8 cellular contexts compared by ENCODE assay signal in genomic region chr10:93481931-93482834, GRCh38. TPM values are rescaled to one million over a fixed set of nuclear protein-coding genes. Genes with fewer than 3 reads are reported as not detected.
DNase-seq lines count a peak whose midpoint lies in the region; ATAC-seq, FAIRE-seq and TF ChIP-seq lines count a peak whose summit lies in the region.

Gene MYOF, minus strand, starts transcription at chr10:93482334. Its CDS starts 140 bp downstream, at chr10:93482194.

- FAIRE-seq in astrocyte (lab: Jason Lieb, UNC): no peak

- no peaks in the 10 kb centered on the region for H3K79me2 ChIP-seq in DOHH2 (ENCODE audit: control insufficient read depth, low read length)
- peaks cover 48% of the 10 kb centered on the region for H3K79me2 ChIP-seq in astrocyte (ENCODE audit: insufficient read depth, low read length)

- H3F3A ChIP-seq in DOHH2 (ENCODE audit: control insufficient read depth, insufficient read depth): no peaks in the 10 kb centered on the region

- H3K36me3 ChIP-seq in DOHH2 (ENCODE audit: control insufficient read depth, low read length) (no peaks in the 10 kb centered on the region), SK-N-MC (ENCODE audit: insufficient read depth, low read length) (no peaks in the 10 kb centered on the region), astrocyte (ENCODE audit: insufficient read depth, low read length) (peaks cover 8% of the 10 kb centered on the region)

- no peaks in the 10 kb centered on the region for H3K9me3 Mint-ChIP-seq in astrocyte (ENCODE audit: unreplicated experiment)

- peak within 1 kb of the TSS; percentile 97 for H3K27ac Mint-ChIP-seq in astrocyte (ENCODE audit: unreplicated experiment)

- H3K4me2 ChIP-seq in DOHH2 (ENCODE audit: low read length) (peak within 1 kb of the TSS; percentile 55), astrocyte (ENCODE audit: low read length) (peak within 1 kb of the TSS; percentile 82)

- no peaks in the 10 kb centered on the region for H3K36me3 Mint-ChIP-seq in astrocyte (ENCODE audit: low read depth, unreplicated experiment)

- peaks cover 14% of the 10 kb centered on the region for H3K4me1 Mint-ChIP-seq in astrocyte (ENCODE audit: low read depth, unreplicated experiment)

- DNase-seq in Kasumi-1 (lab: John Stamatoyannopoulos, UW) (peak; percentile 94 to 96), SK-N-MC (ENCODE audit: low read depth, low spot score) (no peak), astrocyte (ENCODE audit: low read depth) (peak; percentile 83), left cardiac atrium (peak; percentile 58), pons (ENCODE audit: low spot score) (peak; percentile 83)

- H4K20me1 ChIP-seq in DOHH2 (ENCODE audit: control insufficient read depth, insufficient read depth, low read depth, low read length) (no peaks in the 10 kb centered on the region), astrocyte (ENCODE audit: insufficient read depth, low read length) (peaks cover 15% of the 10 kb centered on the region)

- H3K27me3 ChIP-seq in DOHH2 (ENCODE audit: control insufficient read depth, low read length) (peaks cover 27% of the 10 kb centered on the region), astrocyte (ENCODE audit: insufficient read depth, low read length) (no peaks in the 10 kb centered on the region)

- ATAC-seq in GM21717 (IDR thresholded peaks at IDR 0.05; ENCODE audit: unreplicated experiment) (peak; percentile 73), left cardiac atrium (peak; percentile 91), GM21367 (IDR thresholded peaks at IDR 0.05; ENCODE audit: unreplicated experiment) (no peak)

- TF ChIP-seq CTCF in DOHH2 (IDR thresholded peaks at IDR 0.05; ENCODE audit: low read depth, low read length, poor library complexity, severe bottlenecking) (no peak), astrocyte (IDR thresholded peaks at IDR 0.05; ENCODE audit: insufficient read depth, low read depth, low read length) (peak; percentile 69)

- peak within 1 kb of the TSS; percentile 38 for H2AFZ ChIP-seq in astrocyte (ENCODE audit: low read depth, low read length)

- H3K9ac ChIP-seq in SK-N-MC (ENCODE audit: insufficient read length): no peak within 1 kb of the TSS
- H3K9ac ChIP-seq in astrocyte (ENCODE audit: low read length): peak within 1 kb of the TSS; percentile 96

- H3K9me3 ChIP-seq in DOHH2 (ENCODE audit: control insufficient read depth, insufficient read depth, low read length): no peaks in the 10 kb centered on the region
- H3K9me3 ChIP-seq in SK-N-MC (ENCODE audit: low read depth, low read length): no peaks in the 10 kb centered on the region
- H3K9me3 ChIP-seq in astrocyte (ENCODE audit: insufficient read depth, low read depth, low read length): no peaks in the 10 kb centered on the region

- no peaks in the 10 kb centered on the region for H3K27me3 Mint-ChIP-seq in astrocyte (ENCODE audit: low read depth, unreplicated experiment)

- H3K4me3 Mint-ChIP-seq in astrocyte (ENCODE audit: unreplicated experiment): peak within 1 kb of the TSS; percentile 98

- no peak within 1 kb of the TSS for H3K27ac ChIP-seq in DOHH2 (ENCODE audit: low read depth, low read length)
- H3K27ac ChIP-seq in SK-N-MC: no peak within 1 kb of the TSS
- peak within 1 kb of the TSS; percentile 99 for H3K27ac ChIP-seq in astrocyte (ENCODE audit: low read depth, low read length)

- peak within 1 kb of the TSS; percentile 55 for H3K4me3 ChIP-seq in DOHH2 (ENCODE audit: low read length)
- H3K4me3 ChIP-seq in SK-N-MC: peak within 1 kb of the TSS; percentile 82
- H3K4me3 ChIP-seq in astrocyte (ENCODE audit: insufficient read depth, low read depth, low read length): peak within 1 kb of the TSS; percentile 98

- no peaks in the 10 kb centered on the region for H3K9me2 ChIP-seq in DOHH2 (replicated peaks; ENCODE audit: control insufficient read depth, low read length)

- H3K4me1 ChIP-seq in DOHH2 (ENCODE audit: control insufficient read depth, low read length) (peaks cover 6% of the 10 kb centered on the region), astrocyte (ENCODE audit: insufficient read depth, low read length) (peaks cover 26% of the 10 kb centered on the region)

- intact Hi-C loops in left cardiac atrium (cut with DNase I): loop anchor here (1.0 to 5.0 kb wide), 3 partner anchors 65 to 106 kb away; no protein-coding TSS in a partner anchor

RNA-seq across cellular contexts. Expression of gene MYOF, which starts in this region (rescaled TPM):
- total RNA-seq in astrocyte (299 and 306 TPM in 2 replicates), left cardiac atrium (10 to 100 TPM; 24.3 to 33.0 TPM)
